Comparison of ENCODE assay signal across 1 cellular context in the genomic region with DNA sequence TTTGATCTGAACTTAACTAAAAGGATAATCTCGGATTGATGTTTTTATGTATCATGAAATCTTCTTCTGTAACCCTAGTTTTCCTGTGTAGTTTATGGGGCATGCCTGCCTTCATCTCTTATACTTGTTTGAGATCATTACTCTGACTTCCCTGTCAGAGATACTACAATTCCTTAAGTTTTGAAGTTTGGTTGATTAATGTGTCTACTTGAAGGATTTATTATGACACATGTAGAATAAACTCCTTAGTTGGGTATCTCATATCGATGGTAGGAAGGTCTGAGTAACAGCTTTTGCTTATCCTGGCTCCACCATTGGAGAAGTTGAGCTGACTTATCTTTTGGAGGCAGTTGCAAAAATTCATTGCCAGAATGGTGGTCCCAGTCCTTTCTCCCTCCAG.
TF ChIP-seq lines count a peak whose summit lies in the region.

No MANE protein-coding gene starts in this region.

TF ChIP-seq in HEK293, 187 proteins besides CTCF, POLR2A, EP300 and RAD21 (continued from another document):
- no peak for TF ChIP-seq KLF17 (tag by site-specific recombination; IDR thresholded peaks at IDR 0.05)
- TF ChIP-seq, protein P1, sequence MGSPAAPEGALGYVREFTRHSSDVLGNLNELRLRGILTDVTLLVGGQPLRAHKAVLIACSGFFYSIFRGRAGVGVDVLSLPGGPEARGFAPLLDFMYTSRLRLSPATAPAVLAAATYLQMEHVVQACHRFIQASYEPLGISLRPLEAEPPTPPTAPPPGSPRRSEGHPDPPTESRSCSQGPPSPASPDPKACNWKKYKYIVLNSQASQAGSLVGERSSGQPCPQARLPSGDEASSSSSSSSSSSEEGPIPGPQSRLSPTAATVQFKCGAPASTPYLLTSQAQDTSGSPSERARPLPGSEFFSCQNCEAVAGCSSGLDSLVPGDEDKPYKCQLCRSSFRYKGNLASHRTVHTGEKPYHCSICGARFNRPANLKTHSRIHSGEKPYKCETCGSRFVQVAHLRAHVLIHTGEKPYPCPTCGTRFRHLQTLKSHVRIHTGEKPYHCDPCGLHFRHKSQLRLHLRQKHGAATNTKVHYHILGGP (tag by site-specific recombination; IDR thresholded peaks at IDR 0.05): no peak
